Comparison of ENCODE assay signal across 16 cellular contexts in the genomic region with DNA sequence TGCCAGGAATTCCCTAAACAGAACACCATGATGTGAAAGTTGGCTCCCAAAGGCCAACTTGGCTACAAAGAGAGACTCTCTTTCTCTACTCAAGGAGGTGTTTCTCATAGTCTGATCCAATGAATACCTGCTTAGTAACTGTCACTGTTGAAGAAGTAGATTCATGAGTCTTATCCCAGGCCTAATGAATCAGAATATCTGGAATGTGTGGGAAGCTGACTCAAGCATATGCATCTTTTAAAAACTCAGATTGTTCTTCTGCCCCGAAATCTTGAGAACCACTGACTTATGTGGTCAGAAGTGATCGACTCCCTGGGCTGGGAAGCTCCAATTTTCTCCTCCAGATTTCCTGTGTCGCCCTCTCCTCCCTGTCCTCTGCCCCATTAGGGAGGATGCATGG.
A peak's percentile ranks its signal among the peaks of the same experiment; 100 is the strongest.
DNase-seq lines count a peak whose midpoint lies in the region; ATAC-seq and TF ChIP-seq lines count a peak whose summit lies in the region.
"Had no signal": no experiment of that assay in that cellular context is flagged by ENCODE, and none has a peak within 500 bp of the region (broad histone marks: within the 10 kb centered on the region; RNA-seq: fewer than 3 reads in every experiment).

No MANE protein-coding gene starts in this region.

- peaks cover 0 to 12% (median 0%) of the 10 kb centered on the region in 12 donors for H3K4me1 ChIP-seq in heart left ventricle
- H3K4me1 ChIP-seq: testis had no signal

- in situ Hi-C loops in brain microvascular endothelial cell (cut with HindIII; ENCODE audit: low pct_ligation_motif_present, low sequenced_read_pairs), result no loop called here

- H3K27me3 ChIP-seq in brain microvascular endothelial cell (replicated peaks) (no peaks in the 10 kb centered on the region), kidney epithelial cell (ENCODE audit: control insufficient read depth, insufficient read depth, low read length) (no peaks in the 10 kb centered on the region), heart left ventricle (no peaks in the 10 kb centered on the region)
- H3K27me3 ChIP-seq: testis had no signal

- no peaks in the 10 kb centered on the region for H3K4me1 Mint-ChIP-seq in stimulated activated naive CD8-positive, alpha-beta T cell treated with anti-CD3 and anti-CD28 coated beads, Interleukin-15, amount 100 ng/mL, for 72 hours
- H3K4me1 Mint-ChIP-seq: activated naive CD8-positive, alpha-beta T cell treated with anti-CD3 and anti-CD28 coated beads, Interleukin-2, amount 50 U/mL, for 24 hours; B cell; natural killer cell had no signal

- no peak overlapping the region for H3K27ac Mint-ChIP-seq in stimulated activated naive CD8-positive, alpha-beta T cell treated with anti-CD3 and anti-CD28 coated beads, Interleukin-15, amount 100 ng/mL, for 72 hours
- H3K27ac Mint-ChIP-seq: activated CD4-positive, alpha-beta memory T cell treated with anti-CD3 and anti-CD28 coated beads for 36 hours; activated naive CD8-positive, alpha-beta T cell treated with anti-CD3 and anti-CD28 coated beads, Interleukin-2, amount 50 U/mL, for 24 hours; B cell; natural killer cell had no signal

- H3K4me3 Mint-ChIP-seq in stimulated activated naive CD8-positive, alpha-beta T cell treated with anti-CD3 and anti-CD28 coated beads, Interleukin-15, amount 100 ng/mL, for 72 hours, result no peak overlapping the region
- H3K4me3 Mint-ChIP-seq: activated CD4-positive, alpha-beta memory T cell treated with anti-CD3 and anti-CD28 coated beads for 36 hours; activated naive CD8-positive, alpha-beta T cell treated with anti-CD3 and anti-CD28 coated beads, Interleukin-2, amount 50 U/mL, for 24 hours; B cell; natural killer cell had no signal

- H3K36me3 ChIP-seq in brain microvascular endothelial cell (replicated peaks) (no peaks in the 10 kb centered on the region), kidney epithelial cell (ENCODE audit: control insufficient read depth, insufficient read depth, low read length) (no peaks in the 10 kb centered on the region), heart left ventricle (no peaks in the 10 kb centered on the region)

- H3K27ac ChIP-seq in brain microvascular endothelial cell (no peak overlapping the region), heart left ventricle (no peak overlapping the region)
- H3K27ac ChIP-seq: KMS-11, testis had no signal

- TF ChIP-seq CTCF in AG10803 (conservative IDR thresholded peaks at IDR 0.05; ENCODE audit: low read length) (no peak), brain microvascular endothelial cell (IDR thresholded peaks at IDR 0.05; ENCODE audit: low read depth, low read length, missing control alignments) (no peak), kidney epithelial cell (IDR thresholded peaks at IDR 0.05; ENCODE audit: insufficient read depth, low read length, poor library complexity, severe bottlenecking) (no peak), heart left ventricle (IDR thresholded peaks at IDR 0.05) (no peak)

- intact Hi-C loops in heart left ventricle (cut with DNase I), result no loop called here

- peaks cover 17% of the 10 kb centered on the region for H3K27me3 Mint-ChIP-seq in stimulated activated naive CD8-positive, alpha-beta T cell treated with anti-CD3 and anti-CD28 coated beads, Interleukin-15, amount 100 ng/mL, for 72 hours

- no peaks in the 10 kb centered on the region for H3K9me3 Mint-ChIP-seq in stimulated activated naive CD8-positive, alpha-beta T cell treated with anti-CD3 and anti-CD28 coated beads, Interleukin-15, amount 100 ng/mL, for 72 hours
- H3K9me3 Mint-ChIP-seq: activated CD4-positive, alpha-beta memory T cell treated with anti-CD3 and anti-CD28 coated beads for 36 hours; activated naive CD8-positive, alpha-beta T cell treated with anti-CD3 and anti-CD28 coated beads, Interleukin-2, amount 50 U/mL, for 24 hours; natural killer cell had no signal

- WGBS in heart left ventricle, 4 donors, result 92 to 99% (median 94%) methylated on average over 3 of the region's 3 CpGs

- peak; percentile 65 for DNase-seq in AG10803 (ENCODE audit: low read depth)
- peak; percentile 89 for DNase-seq in NCI-H226
- peak; percentile 69 for DNase-seq in brain microvascular endothelial cell
- peak; percentile 48 for DNase-seq in kidney epithelial cell (ENCODE audit: low read depth)
- no peak for DNase-seq in stimulated activated CD4-positive, alpha-beta T cell treated with anti-CD3 and anti-CD28 coated beads, Interleukin-2, amount 100 ng/mL, for 48 hours
- DNase-seq in stimulated activated naive CD8-positive, alpha-beta T cell treated with anti-CD3 and anti-CD28 coated beads, Interleukin-15, amount 100 ng/mL, for 72 hours, result no peak
- no peak for DNase-seq in heart left ventricle
- DNase-seq: activated CD4-positive, alpha-beta memory T cell treated with anti-CD3 and anti-CD28 coated beads for 36 hours; activated naive CD8-positive, alpha-beta T cell treated with anti-CD3 and anti-CD28 coated beads, Interleukin-2, amount 50 U/mL, for 24 hours; natural killer cell; NCI-H1417; testis had no signal

- H3K4me3 ChIP-seq in AG10803 (ENCODE audit: low read length), result no peak overlapping the region
- no peak overlapping the region for H3K4me3 ChIP-seq in brain microvascular endothelial cell (ENCODE audit: low read depth, low read length)
- no peak overlapping the region for H3K4me3 ChIP-seq in kidney epithelial cell (ENCODE audit: low read depth, low read length)
- no peak overlapping the region for H3K4me3 ChIP-seq in heart left ventricle
- H3K4me3 ChIP-seq: lung, testis had no signal

- ATAC-seq in activated CD4-positive, CD25-positive, alpha-beta regulatory T cell treated with anti-CD3 and anti-CD28 coated beads, Interleukin-2, amount 50 U/mL, for 24 hours, result no peak
- no peak for ATAC-seq in stimulated activated naive CD8-positive, alpha-beta T cell treated with anti-CD3 and anti-CD28 coated beads, Interleukin-15, amount 100 ng/mL, for 72 hours
- no peak for ATAC-seq in heart left ventricle
- ATAC-seq: activated naive CD8-positive, alpha-beta T cell treated with anti-CD3 and anti-CD28 coated beads, Interleukin-2, amount 50 U/mL, for 24 hours; natural killer cell had no signal

- no peak for TF ChIP-seq POLR2A in heart left ventricle (IDR thresholded peaks at IDR 0.05)

- no peaks in the 10 kb centered on the region for H3K9me3 ChIP-seq in heart left ventricle
- H3K9me3 ChIP-seq: testis had no signal

Comparison
In these comparisons a context has a peak if more than half of its experiments do, and no peak if none do; other contexts are left out.
1. DNase-seq: peak in AG10803 (single experiment), NCI-H226 (single experiment), brain microvascular endothelial cell (single experiment) and kidney epithelial cell (single experiment); none in stimulated activated CD4-positive, alpha-beta T cell treated with anti-CD3 and anti-CD28 coated beads, Interleukin-2, amount 100 ng/mL, for 48 hours (0 of 2), stimulated activated naive CD8-positive, alpha-beta T cell treated with anti-CD3 and anti-CD28 coated beads, Interleukin-15, amount 100 ng/mL, for 72 hours (0 of 2) and heart left ventricle (0 of 5).